Comparison of ENCODE assay signal across 19 cellular contexts in genomic region chr1:93450331-93450730, GRCh38. TPM values are rescaled to one million over a fixed set of nuclear protein-coding genes. Genes with fewer than 3 reads are reported as not detected.
DNase-seq lines count a peak whose midpoint lies in the region; ATAC-seq and TF ChIP-seq lines count a peak whose summit lies in the region.
"Had no signal": no experiment of that assay in that cellular context is flagged by ENCODE, and none has a peak within 500 bp of the region (broad histone marks: within the 10 kb centered on the region; RNA-seq: fewer than 3 reads in every experiment).

No MANE protein-coding gene starts in this region.

- no peak for ATAC-seq in aorta (ENCODE audit: low FRiP score)
- ATAC-seq: activated CD8-positive, alpha-beta T cell treated with anti-CD3 and anti-CD28 coated beads for 36 hours; gastroesophageal sphincter; natural killer cell treated with Interleukin-12 subunit alpha and Interleukin-12 subunit beta and Interleukin-15 and Interleukin-18, amount 100 ng/mL, for 72 hours had no signal

- H3K4me3 ChIP-seq in NB4 (ENCODE audit: low read depth, low read length), result no peak overlapping the region
- H3K4me3 ChIP-seq in aorta (ENCODE audit: low read length in 2 of 2), result no peak overlapping the region
- no peak overlapping the region for H3K4me3 ChIP-seq in uterus
- H3K4me3 ChIP-seq: gastroesophageal sphincter, vagina had no signal

- H3K9me3 ChIP-seq in aorta (ENCODE audit: control insufficient read depth, low read length) (no peaks in the 10 kb centered on the region), uterus (no peaks in the 10 kb centered on the region)
- H3K9me3 ChIP-seq: gastroesophageal sphincter, vagina had no signal

- 86 to 91% methylated on average over 1 of the region's 1 CpG for WGBS in aorta, 2 donors

- H3K36me3 Mint-ChIP-seq in brain (peaks cover 10% of the 10 kb centered on the region), nephron progenitor cell (ENCODE audit: low read depth) (peaks cover 14% of the 10 kb centered on the region)
- H3K36me3 Mint-ChIP-seq: natural killer cell treated with Interleukin-12 subunit alpha and Interleukin-12 subunit beta and Interleukin-15 and Interleukin-18, amount 100 ng/mL, for 72 hours had no signal

- H3K36me3 ChIP-seq in aorta (ENCODE audit: control insufficient read depth in 1 of 2, insufficient read depth in 2 of 2, low read length in 1 of 2) (no peaks in the 10 kb centered on the region), uterus (no peaks in the 10 kb centered on the region)
- H3K36me3 ChIP-seq: brain microvascular endothelial cell, gastroesophageal sphincter, vagina had no signal

- peaks cover 22% of the 10 kb centered on the region for H3K27me3 Mint-ChIP-seq in brain
- H3K27me3 Mint-ChIP-seq in nephron progenitor cell (ENCODE audit: low read depth, poor library complexity), result no peaks in the 10 kb centered on the region

- H3K4me3 Mint-ChIP-seq in brain (peak overlapping the region; percentile 74 to 100 (median 82)), nephron progenitor cell (peak overlapping the region; percentile 100)
- H3K4me3 Mint-ChIP-seq: activated CD8-positive, alpha-beta T cell treated with anti-CD3 and anti-CD28 coated beads for 36 hours; natural killer cell treated with Interleukin-12 subunit alpha and Interleukin-12 subunit beta and Interleukin-15 and Interleukin-18, amount 100 ng/mL, for 72 hours had no signal

- H3K27me3 ChIP-seq in aorta (ENCODE audit: control insufficient read depth in 1 of 2, insufficient read depth in 2 of 2, low read length in 1 of 2) (no peaks in the 10 kb centered on the region), uterus (no peaks in the 10 kb centered on the region)
- H3K27me3 ChIP-seq: brain microvascular endothelial cell, vagina had no signal

- H3K27ac Mint-ChIP-seq in brain, result peak overlapping the region in 2 of 5 experiments; percentile 40 to 68
- H3K27ac Mint-ChIP-seq in nephron progenitor cell, result no peak overlapping the region
- H3K27ac Mint-ChIP-seq: activated CD8-positive, alpha-beta T cell treated with anti-CD3 and anti-CD28 coated beads for 36 hours; natural killer cell treated with Interleukin-12 subunit alpha and Interleukin-12 subunit beta and Interleukin-15 and Interleukin-18, amount 100 ng/mL, for 72 hours had no signal

- H3K4me1 Mint-ChIP-seq in brain (peaks cover 66% of the 10 kb centered on the region), nephron progenitor cell (peaks cover 46% of the 10 kb centered on the region)

- TF ChIP-seq CTCF in GM13977 (IDR thresholded peaks at IDR 0.05; ENCODE audit: extremely low read depth, insufficient read depth, missing control alignments) (no peak), NB4 (IDR thresholded peaks at IDR 0.05; ENCODE audit: low read depth, low read length) (no peak), brain (conservative IDR thresholded peaks at IDR 0.05) (no peak), nephron progenitor cell (IDR thresholded peaks at IDR 0.05) (no peak), GM20000 (IDR thresholded peaks at IDR 0.05; ENCODE audit: extremely low read depth, missing control alignments) (no peak), uterus (IDR thresholded peaks at IDR 0.05) (no peak)

- H3K27ac ChIP-seq in aorta (ENCODE audit: low read depth in 1 of 2, low read length in 2 of 2) (no peak overlapping the region), uterus (no peak overlapping the region)
- H3K27ac ChIP-seq: brain microvascular endothelial cell, gastroesophageal sphincter, vagina had no signal

- TF ChIP-seq POLR2A in NB4 (IDR thresholded peaks at IDR 0.05; ENCODE audit: extremely low read depth, insufficient read length) (no peak), uterus (IDR thresholded peaks at IDR 0.05) (no peak)

- in situ Hi-C loops in GM13977 (cut with MboI; ENCODE audit: low pct_unique_long_range_greater_than_20kb, low sequenced_read_pairs, unreplicated experiment), result no loop called here

- H3K9me3 Mint-ChIP-seq in brain, result peaks cover 0 to 7% (median 0%) of the 10 kb centered on the region in 5 experiments
- peaks cover 3% of the 10 kb centered on the region for H3K9me3 Mint-ChIP-seq in nephron progenitor cell
- H3K9me3 Mint-ChIP-seq: activated CD8-positive, alpha-beta T cell treated with anti-CD3 and anti-CD28 coated beads for 36 hours; natural killer cell treated with Interleukin-12 subunit alpha and Interleukin-12 subunit beta and Interleukin-15 and Interleukin-18, amount 100 ng/mL, for 72 hours had no signal

- H3K4me1 ChIP-seq in aorta (ENCODE audit: control insufficient read depth in 1 of 2, insufficient read depth in 2 of 2, low read length in 2 of 2) (no peaks in the 10 kb centered on the region), uterus (no peaks in the 10 kb centered on the region)

- intact Hi-C loops in aorta (cut with DNase I), result no loop called here
- intact Hi-C loops in uterus (cut with DNase I; ENCODE audit: low total_unique reads), result no loop called here

- peak; percentile 23 for DNase-seq in GM13977 (ENCODE audit: low spot score)
- DNase-seq in NB4 (ENCODE audit: low read depth), result peak; percentile 17
- DNase-seq in nephron progenitor cell, result no peak
- no peak for DNase-seq in SHP77 treated with DMSO at 0.1 percent for 48 hours (lab: John Stamatoyannopoulos, UW)
- no peak for DNase-seq in GM20000 (ENCODE audit: low spot score)
- DNase-seq in aorta, result no peak
- no peak for DNase-seq in uterus
- DNase-seq: activated CD8-positive, alpha-beta T cell treated with anti-CD3 and anti-CD28 coated beads for 36 hours; brain microvascular endothelial cell; C1 segment of cervical spinal cord; effector CD8-positive, alpha-beta T cell; GDM1; NCI-H1436; NCI-H510A; stimulated activated naive CD4-positive, alpha-beta T cell had no signal

RNA-seq across cellular contexts. Expression of gene FNBP1L, which starts 2.4 kb away (rescaled TPM):
- 42.0 TPM for polyA plus RNA-seq in brain (ENCODE audit: insufficient read depth, low read depth, low replicate concordance)
- total RNA-seq in aorta, result 10 to 100 TPM; 10.6 to 28.6 TPM
- polyA plus RNA-seq in aorta, result 10 to 100 TPM in 1 of 2 donors, 1 to 10 TPM in 1; 2.5 to 11.6 TPM
- 10 to 100 TPM; 14.9 to 88.1 (median 23.0) TPM for total RNA-seq in uterus

Comparison
In these comparisons a context has a peak if more than half of its experiments do, and no peak if none do; other contexts are left out.
1. DNase-seq: peak in GM13977 (single experiment) and NB4 (single experiment); none in nephron progenitor cell (single experiment), SHP77 treated with DMSO at 0.1 percent for 48 hours (single experiment), GM20000 (single experiment), aorta (0 of 2) and uterus (0 of 2).